ENCODE assay signal across 26 cellular contexts in the genomic region with DNA sequence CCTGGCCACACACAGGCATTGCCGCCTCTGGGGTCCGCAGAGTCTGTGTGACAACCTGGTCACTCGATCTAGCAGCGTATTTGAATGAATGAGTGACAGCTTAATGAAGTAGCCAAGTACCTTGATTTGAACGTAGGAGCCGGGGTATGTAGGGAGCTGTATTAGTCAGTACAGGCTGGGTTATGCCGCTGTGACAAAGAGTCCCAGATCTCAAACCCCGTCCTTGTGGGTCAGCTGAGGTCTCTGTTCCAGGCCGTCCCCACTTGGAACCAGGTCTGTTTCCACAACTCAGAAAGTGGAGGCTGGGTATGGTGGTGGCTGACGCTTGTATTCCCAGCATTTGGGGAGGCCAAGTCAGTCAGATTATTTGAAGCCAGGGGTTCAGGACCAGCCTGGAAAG. TPM values are rescaled to one million over a fixed set of nuclear protein-coding genes. Genes with fewer than 3 reads are reported as not detected.
A peak's percentile ranks its signal among the peaks of the same experiment; 100 is the strongest.
DNase-seq lines count a peak whose midpoint lies in the region; ATAC-seq, FAIRE-seq and TF ChIP-seq lines count a peak whose summit lies in the region.
"Had no signal": no experiment of that assay in that cellular context is flagged by ENCODE, and none has a peak within 500 bp of the region (broad histone marks: within the 10 kb centered on the region; RNA-seq: fewer than 3 reads in every experiment).

No MANE protein-coding gene starts in this region.

- H3K4me3 ChIP-seq in right cardiac atrium (ENCODE audit: low read length) (no peak overlapping the region), K562 (no peak overlapping the region)
- H3K4me3 ChIP-seq: A549; BLaER1 treated with 17β-estradiol and CSF1 and Interleukin-3, amounts not matched to agents 10 nM and 100 nM; GM12878 had no signal

- in situ Hi-C loops in K562 (cut with MboI): no loop called here

- TF ChIP-seq POLR2A in GM12891 (IDR thresholded peaks at IDR 0.05; ENCODE audit: low read depth, low read length) (no peak), K562 (conservative IDR thresholded peaks at IDR 0.05) (no peak)

- H3K4me2 ChIP-seq in K562 (ENCODE audit: insufficient read depth, low read length): no peak overlapping the region
- H3K4me2 ChIP-seq: A549; BLaER1 treated with 17β-estradiol and CSF1 and Interleukin-3, amounts not matched to agents 10 nM and 100 nM had no signal

- ATAC-seq in Right ventricle myocardium inferior: no peak
- ATAC-seq in right cardiac atrium: no peak
- ATAC-seq in K562: no peak
- ATAC-seq in HG03342 (IDR thresholded peaks at IDR 0.05; ENCODE audit: unreplicated experiment): no peak
- ATAC-seq in SK-N-SH treated with all-trans-retinoic acid at 6 μM for 48 hours: no peak
- ATAC-seq: A549; CD8-positive, alpha-beta T cell; GM12878 had no signal

- H3K79me2 ChIP-seq in K562 (ENCODE audit: control insufficient read depth, insufficient read depth, low read length): no peaks in the 10 kb centered on the region

- H2AFZ ChIP-seq in K562 (ENCODE audit: low read depth, low read length): no peak overlapping the region

- POLR2A ChIA-PET in K562 (lab: Yijun Ruan, JAX): interaction anchor here (0.8 to 1.5 kb wide), 2 partner anchors 13 to 95 kb away, joined by 4 to 5 read pairs; no protein-coding TSS in a partner anchor

- DNase-seq in Right ventricle myocardium inferior (ENCODE audit: missing footprints) (peak; percentile 53), right cardiac atrium (no peak), GM12891 (ENCODE audit: insufficient read length, low spot score) (no peak), K562 (ENCODE audit: extremely low read depth in 1 of 4, low spot score in 3 of 4) (peak in 2 of 4 experiments; percentile 3 to 5), iPS-NIHi11 (ENCODE audit: low spot score) (peak; percentile 1)
- DNase-seq: AML-193; Caco-2; Calu3; CD4-positive, alpha-beta T cell; CD8-positive, alpha-beta T cell; DMS53; DMS79; DND-41; EL; GDM1 had no signal

- H3K9ac ChIP-seq in K562 (ENCODE audit: insufficient read depth in 1 of 2, low read depth in 2 of 2, low read length in 2 of 2): no peak overlapping the region
- H3K9ac ChIP-seq: BLaER1 treated with 17β-estradiol and CSF1 and Interleukin-3, amounts not matched to agents 10 nM and 100 nM had no signal

- TF ChIP-seq EP300 in K562 (IDR thresholded peaks at IDR 0.05; ENCODE audit: low read length): no peak

- WGBS in right cardiac atrium: 99% methylated on average over 10 of the region's 10 CpGs
- 98% methylated on average over 10 of the region's 10 CpGs for WGBS in K562 (ENCODE audit: insufficient coverage, low coverage, missing lambda C conversion rate)

- TF ChIP-seq CTCF in K562 (IDR thresholded peaks at IDR 0.05 in 2 of 3, conservative IDR thresholded peaks at IDR 0.05 in 1 of 3; ENCODE audit: insufficient read depth in 2 of 3, low read depth in 1 of 3, low read length in 3 of 3): no peak

- H3K4me1 ChIP-seq in right cardiac atrium (ENCODE audit: control insufficient read depth, insufficient read depth, low read length) (no peaks in the 10 kb centered on the region), K562 (replicated peaks in 1 of 2; ENCODE audit: control insufficient read depth in 2 of 2, insufficient read depth in 2 of 2, low read length in 2 of 2) (peaks cover 0 to 10% of the 10 kb centered on the region in 2 experiments; a peak in 1 of 5 replicates)
- H3K4me1 ChIP-seq: A549; BLaER1 treated with 17β-estradiol and CSF1 and Interleukin-3, amounts not matched to agents 10 nM and 100 nM; Caco-2 had no signal

- H3K27ac ChIP-seq in right cardiac atrium (ENCODE audit: low read length) (no peak overlapping the region), K562 (ENCODE audit: extremely low read depth, low read depth, low read length) (no peak overlapping the region)
- H3K27ac ChIP-seq: 22Rv1; A549; BLaER1 treated with 17β-estradiol and CSF1 and Interleukin-3, amounts not matched to agents 10 nM and 100 nM; C4-2B had no signal

- H4K20me1 ChIP-seq in K562 (replicated peaks; ENCODE audit: control insufficient read depth, insufficient read depth, low read length): no peaks in the 10 kb centered on the region

- no peaks in the 10 kb centered on the region for H3K9me1 ChIP-seq in K562 (ENCODE audit: control insufficient read depth, insufficient read depth, low read length)

- H3K36me3 ChIP-seq in K562 (ENCODE audit: control insufficient read depth, insufficient read depth, low read length): peaks cover 91% of the 10 kb centered on the region; the same call in 2 of the 3 replicates

- no peaks in the 10 kb centered on the region for H3K9me3 ChIP-seq in right cardiac atrium (ENCODE audit: control insufficient read depth, low read length)
- peaks cover 16% of the 10 kb centered on the region for H3K9me3 ChIP-seq in K562 (replicated peaks; ENCODE audit: control insufficient read depth, insufficient read depth, low read depth, low read length)
- H3K9me3 ChIP-seq: A549, Caco-2 had no signal

- intact Hi-C loops in Right ventricle myocardium inferior (cut with DNase I): no loop called here
- intact Hi-C loops in right cardiac atrium (cut with DNase I): no loop called here
- intact Hi-C loops in K562 (cut with micrococcal nuclease): no loop called here

- no TSS peak for BruUV-seq in K562 (replicated peaks; lab: Mats Ljungman, UMichigan)

- no peaks in the 10 kb centered on the region for H3K27me3 ChIP-seq in right cardiac atrium (ENCODE audit: control insufficient read depth, insufficient read depth)
- no peaks in the 10 kb centered on the region for H3K27me3 ChIP-seq in K562 (ENCODE audit: control insufficient read depth in 2 of 2, insufficient read depth in 2 of 2, low read length in 2 of 2)
- H3K27me3 ChIP-seq: BLaER1 treated with 17β-estradiol and CSF1 and Interleukin-3, amounts not matched to agents 10 nM and 100 nM had no signal

- TF ChIP-seq RAD21 in K562 (CRISPR knock-in tag; conservative IDR thresholded peaks at IDR 0.05 in 1 of 2, IDR thresholded peaks at IDR 0.05 in 1 of 2): no peak

- CTCF ChIA-PET in K562 (lab: Yijun Ruan, JAX; ENCODE audit: low intra/inter-chr PET ratio): no interaction called here

- FAIRE-seq in GM12891 (lab: Jason Lieb, UNC): peak; percentile 52
- FAIRE-seq in K562 (lab: Jason Lieb, UNC): peak; percentile 29
- FAIRE-seq: A549, D721Med, GM12878, GM19239 had no signal

RNA-seq across cellular contexts. Expression of gene ATAD3B, which starts 20.0 kb away (rescaled TPM):
- total RNA-seq in Right ventricle myocardium inferior (9.0 TPM), right cardiac atrium (10 to 100 TPM in 1 of 4 donors, 1 to 10 TPM in 3; 5.6 to 11.4 (median 8.8) TPM), K562 (2014; rRNA removed) (106 and 126 TPM in 2 replicates), K562 (2014; rRNA removed; fragmentation: Illumina TruSeq; extraction: Trizol) (10.3 and 15.6 TPM in 2 replicates), K562 (2015; rRNA removed; fragmentation: Illumina TruSeq; extraction: Trizol) (43.2 and 45.2 TPM in 2 replicates), K562 (2021) (92.0 and 93.4 TPM in 2 replicates)
- polyA plus RNA-seq in right cardiac atrium (8.3 TPM), K562 (2011; rRNA removed) (27.7 and 27.9 TPM in 2 replicates), K562 (2014; fragmentation: Illumina TruSeq; extraction: Trizol) (18.9 and 42.2 TPM in 2 replicates), K562 (2014; fragmentation: Nextera tagmentation; extraction: Ambion mirVana) (under 1 TPM; 0.07 to 0.77 TPM), K562 (2014; rRNA removed) (113 and 117 TPM in 2 replicates)
- polyA plus RNA-seq in GM12891 (2012; ENCODE audit: low read depth, missing spikeins): 13.0 TPM
- total RNA-seq in K562 (2011; cell fraction: chromatin; rRNA removed; ENCODE audit: low replicate concordance): 197 and 522 TPM in 2 replicates
- total RNA-seq in K562 (2011; cell fraction: nucleolus; rRNA removed): 417 and 489 TPM in 2 replicates
- total RNA-seq in K562 (2011; cell fraction: nucleoplasm; rRNA removed): 246 and 263 TPM in 2 replicates
- polyA plus RNA-seq in K562 (2011; cell fraction: cytosol; rRNA removed): 18.3 and 42.9 TPM in 2 replicates
- polyA plus RNA-seq in K562 (2011; cell fraction: nucleus; rRNA removed): 168 and 341 TPM in 2 replicates
- polyA plus RNA-seq in K562 (2012): 31.9 and 52.8 TPM in 2 replicates
- 6.7 and 14.8 TPM in 2 replicates for polyA minus RNA-seq in K562 (2011; rRNA and poly(A)+ RNA removed)
- 23.6 and 41.7 TPM in 2 replicates for polyA minus RNA-seq in K562 (2011; cell fraction: cytosol; rRNA and poly(A)+ RNA removed)
- 44.3 and 53.4 TPM in 2 replicates for polyA minus RNA-seq in K562 (2011; cell fraction: nucleus; rRNA and poly(A)+ RNA removed)

RNA-seq across cellular contexts. Expression of gene ATAD3A, which starts 20.4 kb away (rescaled TPM):
- total RNA-seq in Right ventricle myocardium inferior (17.9 TPM), right cardiac atrium (10 to 100 TPM; 13.6 to 20.1 (median 15.7) TPM), K562 (2014; rRNA removed) (173 and 183 TPM in 2 replicates), K562 (2014; rRNA removed; fragmentation: Illumina TruSeq; extraction: Trizol) (18.6 and 20.2 TPM in 2 replicates), K562 (2015; rRNA removed; fragmentation: Illumina TruSeq; extraction: Trizol) (80.1 and 87.1 TPM in 2 replicates), K562 (2021) (151 and 167 TPM in 2 replicates)
- polyA plus RNA-seq in right cardiac atrium (16.7 TPM), K562 (2011; rRNA removed) (36.7 and 40.8 TPM in 2 replicates), K562 (2014; fragmentation: Illumina TruSeq; extraction: Trizol) (29.2 and 90.5 TPM in 2 replicates), K562 (2014; fragmentation: Nextera tagmentation; extraction: Ambion mirVana) (1 to 10 TPM in 1 of 2 experiments, under 1 TPM in 1; 0.10 to 1.0 TPM), K562 (2014; rRNA removed) (123 and 131 TPM in 2 replicates)
- polyA plus RNA-seq in GM12891 (2012; ENCODE audit: low read depth, missing spikeins): 26.8 TPM
- 54.7 and 190 TPM in 2 replicates for total RNA-seq in K562 (2011; cell fraction: chromatin; rRNA removed; ENCODE audit: low replicate concordance)
- 155 and 182 TPM in 2 replicates for total RNA-seq in K562 (2011; cell fraction: nucleolus; rRNA removed)
- total RNA-seq in K562 (2011; cell fraction: nucleoplasm; rRNA removed): 64.8 and 77.4 TPM in 2 replicates
- polyA plus RNA-seq in K562 (2011; cell fraction: cytosol; rRNA removed): 47.1 and 118 TPM in 2 replicates
- polyA plus RNA-seq in K562 (2011; cell fraction: nucleus; rRNA removed): 98.3 and 162 TPM in 2 replicates
- polyA plus RNA-seq in K562 (2012): 69.9 and 90.0 TPM in 2 replicates
- 14.9 and 33.5 TPM in 2 replicates for polyA minus RNA-seq in K562 (2011; rRNA and poly(A)+ RNA removed)
- 50.2 and 62.0 TPM in 2 replicates for polyA minus RNA-seq in K562 (2011; cell fraction: cytosol; rRNA and poly(A)+ RNA removed)
- polyA minus RNA-seq in K562 (2011; cell fraction: nucleus; rRNA and poly(A)+ RNA removed): 28.4 and 31.9 TPM in 2 replicates

RNA-seq across cellular contexts. Expression of gene ATAD3C, which starts 42.1 kb away (rescaled TPM):
- 1.8 TPM for total RNA-seq in Right ventricle myocardium inferior
- total RNA-seq in right cardiac atrium: 1 to 10 TPM; 1.3 to 3.4 (median 2.2) TPM
- 0.52 TPM for polyA plus RNA-seq in right cardiac atrium
- polyA plus RNA-seq in GM12891 (2012; ENCODE audit: low read depth, missing spikeins): 0.40 TPM
- 0.21 TPM in 1 of 2 replicates, not detected in the other for total RNA-seq in K562 (2011; cell fraction: chromatin; rRNA removed; ENCODE audit: low replicate concordance)
- total RNA-seq in K562 (2011; cell fraction: nucleolus; rRNA removed): under 0.01 and 0.13 TPM in 2 replicates
- total RNA-seq in K562 (2011; cell fraction: nucleoplasm; rRNA removed): 0.07 and 0.23 TPM in 2 replicates
- total RNA-seq in K562 (2014; rRNA removed): not detected in 2 replicates
- not detected in 2 replicates for total RNA-seq in K562 (2014; rRNA removed; fragmentation: Illumina TruSeq; extraction: Trizol)
- total RNA-seq in K562 (2015; rRNA removed; fragmentation: Illumina TruSeq; extraction: Trizol): not detected in 2 replicates
- 0.18 and 0.60 TPM in 2 replicates for total RNA-seq in K562 (2021)
- 0.03 and 0.04 TPM in 2 replicates for polyA plus RNA-seq in K562 (2011; rRNA removed)
- polyA plus RNA-seq in K562 (2011; cell fraction: cytosol; rRNA removed): 0.09 and 0.16 TPM in 2 replicates
- 0.10 and 0.21 TPM in 2 replicates for polyA plus RNA-seq in K562 (2011; cell fraction: nucleus; rRNA removed)
- 0.05 and 0.39 TPM in 2 replicates for polyA plus RNA-seq in K562 (2012)
- not detected in 2 replicates for polyA plus RNA-seq in K562 (2014; fragmentation: Illumina TruSeq; extraction: Trizol)
- polyA plus RNA-seq in K562 (2014; fragmentation: Nextera tagmentation; extraction: Ambion mirVana): not detected
- not detected in 2 replicates for polyA plus RNA-seq in K562 (2014; rRNA removed)
- polyA minus RNA-seq in K562 (2011; rRNA and poly(A)+ RNA removed): not detected in 2 replicates
- not detected in 2 replicates for polyA minus RNA-seq in K562 (2011; cell fraction: cytosol; rRNA and poly(A)+ RNA removed)
- polyA minus RNA-seq in K562 (2011; cell fraction: nucleus; rRNA and poly(A)+ RNA removed): 0.11 TPM in 1 of 2 replicates, not detected in the other
- total RNA-seq: A172 had no signal
- polyA plus RNA-seq: A549 had no signal

RNA-seq across cellular contexts. Expression of gene TMEM240, which starts 48.8 kb away (rescaled TPM):
- total RNA-seq in Right ventricle myocardium inferior: 6.9 TPM
- total RNA-seq in right cardiac atrium: 1 to 10 TPM; 7.3 to 9.3 (median 7.9) TPM
- polyA plus RNA-seq in right cardiac atrium: 10.4 TPM
- 0.50 TPM for polyA plus RNA-seq in GM12891 (2012; ENCODE audit: low read depth, missing spikeins)
- total RNA-seq in K562 (2011; cell fraction: chromatin; rRNA removed; ENCODE audit: low replicate concordance): 1.2 and 8.3 TPM in 2 replicates
- 5.3 and 6.0 TPM in 2 replicates for total RNA-seq in K562 (2011; cell fraction: nucleolus; rRNA removed)
- 2.6 and 6.0 TPM in 2 replicates for total RNA-seq in K562 (2011; cell fraction: nucleoplasm; rRNA removed)
- total RNA-seq in K562 (2014; rRNA removed): 0.78 TPM in 1 of 2 replicates, not detected in the other
- not detected in 2 replicates for total RNA-seq in K562 (2014; rRNA removed; fragmentation: Illumina TruSeq; extraction: Trizol)
- total RNA-seq in K562 (2015; rRNA removed; fragmentation: Illumina TruSeq; extraction: Trizol): 0.38 and 0.43 TPM in 2 replicates
- total RNA-seq in K562 (2021): 1.3 and 2.0 TPM in 2 replicates
- 0.24 TPM in 2 replicates for polyA plus RNA-seq in K562 (2011; rRNA removed)
- 0.46 TPM in 1 of 2 replicates, not detected in the other for polyA plus RNA-seq in K562 (2011; cell fraction: cytosol; rRNA removed)
- 3.5 and 8.1 TPM in 2 replicates for polyA plus RNA-seq in K562 (2011; cell fraction: nucleus; rRNA removed)
- polyA plus RNA-seq in K562 (2012): 1.1 and 3.2 TPM in 2 replicates
- polyA plus RNA-seq in K562 (2014; fragmentation: Illumina TruSeq; extraction: Trizol): not detected in 2 replicates
- polyA plus RNA-seq in K562 (2014; fragmentation: Nextera tagmentation; extraction: Ambion mirVana): not detected
- 0.28 and 0.94 TPM in 2 replicates for polyA plus RNA-seq in K562 (2014; rRNA removed)
- not detected in 2 replicates for polyA minus RNA-seq in K562 (2011; rRNA and poly(A)+ RNA removed)
- not detected in 2 replicates for polyA minus RNA-seq in K562 (2011; cell fraction: cytosol; rRNA and poly(A)+ RNA removed)
- polyA minus RNA-seq in K562 (2011; cell fraction: nucleus; rRNA and poly(A)+ RNA removed): 0.56 and 0.67 TPM in 2 replicates
- total RNA-seq: A172 had no signal
- polyA plus RNA-seq: GM12878 had no signal

RNA-seq across cellular contexts. Expression of gene VWA1, which starts 56.1 kb away (rescaled TPM):
- total RNA-seq in Right ventricle myocardium inferior (20.5 TPM), right cardiac atrium (10 to 100 TPM; 25.0 to 38.6 (median 25.6) TPM), K562 (2014; rRNA removed) (4.0 and 4.6 TPM in 2 replicates), K562 (2014; rRNA removed; fragmentation: Illumina TruSeq; extraction: Trizol) (0.03 and 0.04 TPM in 2 replicates), K562 (2015; rRNA removed; fragmentation: Illumina TruSeq; extraction: Trizol) (0.98 and 1.2 TPM in 2 replicates), K562 (2021) (6.4 and 7.1 TPM in 2 replicates)
- polyA plus RNA-seq in right cardiac atrium (17.3 TPM), K562 (2011; rRNA removed) (0.85 and 1.6 TPM in 2 replicates), K562 (2014; fragmentation: Illumina TruSeq; extraction: Trizol) (0.16 and 0.84 TPM in 2 replicates), K562 (2014; fragmentation: Nextera tagmentation; extraction: Ambion mirVana) (under 1 TPM; 0.01 to 0.06 TPM), K562 (2014; rRNA removed) (2.6 and 3.0 TPM in 2 replicates)
- 0.33 TPM for polyA plus RNA-seq in GM12891 (2012; ENCODE audit: low read depth, missing spikeins)
- total RNA-seq in K562 (2011; cell fraction: chromatin; rRNA removed; ENCODE audit: low replicate concordance): 0.76 and 5.5 TPM in 2 replicates
- 5.1 and 7.2 TPM in 2 replicates for total RNA-seq in K562 (2011; cell fraction: nucleolus; rRNA removed)
- total RNA-seq in K562 (2011; cell fraction: nucleoplasm; rRNA removed): 1.9 and 3.4 TPM in 2 replicates
- 1.3 and 7.5 TPM in 2 replicates for polyA plus RNA-seq in K562 (2011; cell fraction: cytosol; rRNA removed)
- 3.0 and 6.5 TPM in 2 replicates for polyA plus RNA-seq in K562 (2011; cell fraction: nucleus; rRNA removed)
- polyA plus RNA-seq in K562 (2012): 3.8 and 6.1 TPM in 2 replicates
- polyA minus RNA-seq in K562 (2011; rRNA and poly(A)+ RNA removed): 0.42 and 0.69 TPM in 2 replicates
- polyA minus RNA-seq in K562 (2011; cell fraction: cytosol; rRNA and poly(A)+ RNA removed): 2.0 and 2.4 TPM in 2 replicates
- 2.7 and 4.3 TPM in 2 replicates for polyA minus RNA-seq in K562 (2011; cell fraction: nucleus; rRNA and poly(A)+ RNA removed)
- total RNA-seq: B cell; CD4-positive, alpha-beta T cell; CD8-positive, alpha-beta T cell had no signal

Comparison
In these comparisons a context has a peak if more than half of its experiments do, and no peak if none do; other contexts are left out.
1. DNase-seq: peak in Right ventricle myocardium inferior (single experiment) and iPS-NIHi11 (single experiment); none in right cardiac atrium (0 of 3) and GM12891 (single experiment).